In genomic region chr3:47824541-47825473, GRCh38 we compare ENCODE assay signal across 1 cellular context.
TF ChIP-seq lines count a peak whose summit lies in the region.

No MANE protein-coding gene starts in this region.

TF ChIP-seq in HepG2, 621 proteins besides CTCF, POLR2A, EP300 and RAD21 (continued from another document and continues in another):
- TF ChIP-seq MLX (CRISPR knock-in tag; IDR thresholded peaks at IDR 0.05) = no peak
- TF ChIP-seq BRF2 (CRISPR knock-in tag; IDR thresholded peaks at IDR 0.05) = no peak
- no peak for TF ChIP-seq FOXP1 (IDR thresholded peaks at IDR 0.05)
- no peak for TF ChIP-seq FOXP1 (CRISPR knock-in tag; IDR thresholded peaks at IDR 0.05)
- TF ChIP-seq GPBP1L1 (CRISPR knock-in tag; IDR thresholded peaks at IDR 0.05) = no peak
- peak; percentile 39; the same call in 1 of the 2 replicates for TF ChIP-seq KLF15 (CRISPR knock-in tag; IDR thresholded peaks at IDR 0.05; ENCODE audit: borderline replicate concordance)
- peak; percentile 74; the same call in 1 of the 2 replicates for TF ChIP-seq MXD3 (CRISPR knock-in tag; IDR thresholded peaks at IDR 0.05)
- TF ChIP-seq ZNF83 (CRISPR knock-in tag; IDR thresholded peaks at IDR 0.05; ENCODE audit: borderline replicate concordance) = 0 out of 2 replicates have a peak, but pooled peaks have one; percentile 40
- TF ChIP-seq CBFB (CRISPR knock-in tag; IDR thresholded peaks at IDR 0.05) = no peak; the same call in 1 of the 2 replicates
- TF ChIP-seq ZNF501 (CRISPR knock-in tag; IDR thresholded peaks at IDR 0.05) = peak; percentile 89
- TF ChIP-seq ZNF724P (CRISPR knock-in tag; IDR thresholded peaks at IDR 0.05; ENCODE audit: borderline replicate concordance) = 0 out of 2 replicates have a peak, but pooled peaks have one; percentile 46
- peak; percentile 20; the same call in 1 of the 2 replicates for TF ChIP-seq SNAPC4 (CRISPR knock-in tag; IDR thresholded peaks at IDR 0.05)
- peak; percentile 90 for TF ChIP-seq MYC (CRISPR knock-in tag; IDR thresholded peaks at IDR 0.05; ENCODE audit: borderline replicate concordance)
- TF ChIP-seq CENPBD1 (CRISPR knock-in tag; IDR thresholded peaks at IDR 0.05; ENCODE audit: borderline replicate concordance, low read depth) = no peak; the same call in 1 of the 2 replicates
- TF ChIP-seq ZMYM3 (CRISPR knock-in tag; IDR thresholded peaks at IDR 0.05) = no peak; the same call in 1 of the 2 replicates
- no peak for TF ChIP-seq THYN1 (CRISPR knock-in tag; IDR thresholded peaks at IDR 0.05; ENCODE audit: borderline replicate concordance, low read depth)
- TF ChIP-seq ZNF564 (CRISPR knock-in tag; IDR thresholded peaks at IDR 0.05) = peak; percentile 75; the same call in 1 of the 2 replicates
- no peak for TF ChIP-seq ZBTB1 (CRISPR knock-in tag; IDR thresholded peaks at IDR 0.05; ENCODE audit: borderline replicate concordance)
- TF ChIP-seq ZFX (CRISPR knock-in tag; IDR thresholded peaks at IDR 0.05; ENCODE audit: low read depth) = peak; percentile 98
- TF ChIP-seq HHEX (CRISPR knock-in tag; IDR thresholded peaks at IDR 0.05) = no peak
- no peak; the same call in 1 of the 2 replicates for TF ChIP-seq ZNF264 (CRISPR knock-in tag; IDR thresholded peaks at IDR 0.05)
- no peak for TF ChIP-seq RAD51 (IDR thresholded peaks at IDR 0.05; ENCODE audit: borderline replicate concordance)
- TF ChIP-seq ZNF280B (CRISPR knock-in tag; IDR thresholded peaks at IDR 0.05; ENCODE audit: borderline replicate concordance) = no peak
- TF ChIP-seq ELF3 (CRISPR knock-in tag; IDR thresholded peaks at IDR 0.05) = peak; percentile 56
- 0 out of 2 replicates have a peak, but pooled peaks have one; percentile 36 for TF ChIP-seq ZNF672 (CRISPR knock-in tag; IDR thresholded peaks at IDR 0.05)
- TF ChIP-seq MAFG (CRISPR knock-in tag; IDR thresholded peaks at IDR 0.05) = no peak
- TF ChIP-seq KAT7 (CRISPR knock-in tag; IDR thresholded peaks at IDR 0.05; ENCODE audit: borderline replicate concordance) = peak; percentile 87; the same call in 1 of the 2 replicates
- TF ChIP-seq ZNF362 (CRISPR knock-in tag; IDR thresholded peaks at IDR 0.05; ENCODE audit: borderline replicate concordance) = peak; percentile 68; the same call in 1 of the 2 replicates
- TF ChIP-seq POLR2AphosphoS5 (IDR thresholded peaks at IDR 0.05; ENCODE audit: low read depth, low read length) = peak; percentile 60
- TF ChIP-seq ZIK1 (CRISPR knock-in tag; IDR thresholded peaks at IDR 0.05; ENCODE audit: borderline replicate concordance, low read depth) = 0 out of 2 replicates have a peak, but pooled peaks have one; percentile 45
- TF ChIP-seq TFDP1 (CRISPR knock-in tag; IDR thresholded peaks at IDR 0.05; ENCODE audit: borderline replicate concordance) = peak; percentile 81; the same call in 1 of the 2 replicates
- 0 out of 2 replicates have a peak, but pooled peaks have one; percentile 38 for TF ChIP-seq NR1H2 (CRISPR knock-in tag; IDR thresholded peaks at IDR 0.05; ENCODE audit: borderline replicate concordance, low read depth)
- TF ChIP-seq ELF4 (CRISPR knock-in tag; IDR thresholded peaks at IDR 0.05; ENCODE audit: borderline replicate concordance) = no peak
- TF ChIP-seq PAF1 (CRISPR knock-in tag; IDR thresholded peaks at IDR 0.05) = no peak
- TF ChIP-seq PBX2 (CRISPR knock-in tag; IDR thresholded peaks at IDR 0.05) = no peak
- 0 out of 2 replicates have a peak, but pooled peaks have one; percentile 58 for TF ChIP-seq IKZF5 (CRISPR knock-in tag; IDR thresholded peaks at IDR 0.05)
- TF ChIP-seq PRMT3 (CRISPR knock-in tag; IDR thresholded peaks at IDR 0.05; ENCODE audit: borderline replicate concordance, low read depth) = no peak
- peak; percentile 45; the same call in 1 of the 2 replicates for TF ChIP-seq ZBED4 (CRISPR knock-in tag; IDR thresholded peaks at IDR 0.05; ENCODE audit: borderline replicate concordance)
- no peak for TF ChIP-seq PHB2 (IDR thresholded peaks at IDR 0.05; ENCODE audit: partially characterized antibody)
